Comparison of ENCODE assay signal across 8 cellular contexts in the genomic region with DNA sequence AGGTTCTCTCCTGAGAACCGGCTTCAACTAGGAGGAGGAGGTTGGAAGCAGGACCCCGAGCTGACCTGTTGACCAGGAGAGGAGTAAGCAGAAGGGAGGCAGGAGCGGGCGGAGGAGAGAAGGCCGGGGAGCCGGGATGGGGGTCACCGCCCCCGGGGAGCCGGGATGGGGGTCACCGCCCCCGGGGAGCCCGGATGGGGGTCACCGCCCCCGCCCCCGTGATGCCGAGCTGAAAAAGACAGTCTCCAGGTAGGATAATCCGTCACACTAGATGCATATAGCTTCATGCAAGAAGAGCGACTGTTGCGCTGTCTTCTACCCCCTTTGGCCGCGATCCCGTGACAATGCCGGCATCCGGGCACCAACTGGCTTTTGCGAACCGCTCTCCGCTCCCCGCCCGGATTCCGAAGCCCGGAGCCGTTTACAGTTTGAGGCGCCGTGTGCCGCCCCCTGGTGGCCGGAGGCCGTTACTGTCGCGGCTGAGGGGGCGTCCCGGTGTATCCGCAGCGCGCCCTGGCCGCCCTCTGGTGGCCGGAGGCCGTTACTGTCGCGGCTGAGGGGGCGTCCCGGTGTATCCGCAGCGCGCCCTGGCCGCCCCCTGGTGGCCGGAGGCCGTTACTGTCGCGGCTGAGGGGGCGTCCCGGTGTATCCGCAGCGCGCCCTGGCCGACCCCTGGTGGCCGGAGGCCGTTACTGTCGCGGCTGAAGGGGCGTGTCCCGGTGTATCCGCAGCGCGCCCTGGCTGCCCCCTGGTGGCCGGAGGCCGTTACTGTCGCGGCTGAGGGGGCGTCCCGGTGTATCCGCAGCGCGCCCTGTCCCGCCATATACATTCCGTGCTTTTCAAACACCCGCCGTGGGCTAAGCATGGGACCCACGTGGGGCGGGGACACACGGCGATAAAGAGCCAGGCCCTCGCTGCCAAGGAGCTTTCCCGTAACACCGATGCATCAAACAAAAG.
A peak's percentile ranks its signal among the peaks of the same experiment; 100 is the strongest.
DNase-seq lines count a peak whose midpoint lies in the region; ATAC-seq and TF ChIP-seq lines count a peak whose summit lies in the region.

No MANE protein-coding gene starts in this region.

- H3K4me3 ChIP-seq in CD4-positive, CD25-positive, alpha-beta regulatory T cell (ENCODE audit: low read depth, low read length) = no peak overlapping the region
- no peak overlapping the region for H3K4me3 ChIP-seq in breast epithelium
- H3K4me3 ChIP-seq in ovary = no peak overlapping the region

- no peak overlapping the region for H3K27ac ChIP-seq in CD4-positive, CD25-positive, alpha-beta regulatory T cell (ENCODE audit: insufficient read depth, low read length, poor library complexity, severe bottlenecking)
- peak overlapping the region; percentile 68 to 87 for H3K27ac ChIP-seq in breast epithelium
- H3K27ac ChIP-seq in ovary = no peak overlapping the region

- H3K4me1 Mint-ChIP-seq in CD4-positive, CD25-positive, alpha-beta regulatory T cell = peaks cover 0 to 7% (median 3%) of the 10 kb centered on the region in 4 donors
- H3K4me1 Mint-ChIP-seq in T-helper 17 cell = peaks cover 12% of the 10 kb centered on the region

- no peaks in the 10 kb centered on the region for H3K27me3 ChIP-seq in CD4-positive, CD25-positive, alpha-beta regulatory T cell (ENCODE audit: control insufficient read depth, insufficient read depth, low read length)
- H3K27me3 ChIP-seq in breast epithelium (no peaks in the 10 kb centered on the region), ovary (no peaks in the 10 kb centered on the region)

- H3K27ac Mint-ChIP-seq in CD4-positive, CD25-positive, alpha-beta regulatory T cell = peak overlapping the region in 1 of 3 donors; percentile 68
- peak overlapping the region; percentile 14 for H3K27ac Mint-ChIP-seq in T-helper 17 cell

- no peak for TF ChIP-seq CTCF in breast epithelium (IDR thresholded peaks at IDR 0.05)
- peak in 1 of 3 donors; percentile 11 for TF ChIP-seq CTCF in ovary (IDR thresholded peaks at IDR 0.05)

- H3K9me3 ChIP-seq in CD4-positive, CD25-positive, alpha-beta regulatory T cell (ENCODE audit: control insufficient read depth in 2 of 2, low read length in 2 of 2) = no peaks in the 10 kb centered on the region
- no peaks in the 10 kb centered on the region for H3K9me3 ChIP-seq in T-helper 17 cell (ENCODE audit: control insufficient read depth, low read length, poor library complexity, severe bottlenecking)
- H3K9me3 ChIP-seq in breast epithelium = peaks cover 0 to 7% of the 10 kb centered on the region in 2 donors
- no peaks in the 10 kb centered on the region for H3K9me3 ChIP-seq in ovary

- 62 to 74% (median 65%) methylated on average over 70 to 94 of the region's 94 CpGs for WGBS in ovary, 3 donors

- no peak overlapping the region for H3K4me3 Mint-ChIP-seq in CD4-positive, CD25-positive, alpha-beta regulatory T cell
- H3K4me3 Mint-ChIP-seq in T-helper 17 cell = no peak overlapping the region

- H3K27me3 Mint-ChIP-seq in CD4-positive, CD25-positive, alpha-beta regulatory T cell = no peaks in the 10 kb centered on the region
- no peaks in the 10 kb centered on the region for H3K27me3 Mint-ChIP-seq in T-helper 17 cell

- peak; percentile 7 to 41 (median 20) for DNase-seq in CD4-positive, CD25-positive, alpha-beta regulatory T cell
- peak; percentile 23 to 55 (median 34) for DNase-seq in T-helper 17 cell
- DNase-seq in breast epithelium (ENCODE audit: low spot score in 2 of 2) = no peak
- DNase-seq in ovary = peak in 3 of 5 donors; percentile 18 to 41 (median 28)
- no peak for DNase-seq in posterior cingulate gyrus
- no peak for DNase-seq in NCI-H226
- no peak for DNase-seq in pons (ENCODE audit: low spot score)

- ATAC-seq in CD4-positive, CD25-positive, alpha-beta regulatory T cell (ENCODE audit: low read depth in 2 of 2) = no peak
- ATAC-seq in T-helper 17 cell (peak; percentile 44), HG03159 (IDR thresholded peaks at IDR 0.05; ENCODE audit: unreplicated experiment) (no peak)

- no peak for TF ChIP-seq EP300 in ovary (IDR thresholded peaks at IDR 0.05)

- peaks cover 0 to 3% (median 0%) of the 10 kb centered on the region in 7 donors for H3K9me3 Mint-ChIP-seq in CD4-positive, CD25-positive, alpha-beta regulatory T cell

- TF ChIP-seq POLR2A in breast epithelium (IDR thresholded peaks at IDR 0.05) (no peak), ovary (IDR thresholded peaks at IDR 0.05) (no peak)

- H3K36me3 Mint-ChIP-seq in CD4-positive, CD25-positive, alpha-beta regulatory T cell = peaks cover 26% of the 10 kb centered on the region
- H3K36me3 Mint-ChIP-seq in T-helper 17 cell (ENCODE audit: low read depth) = peaks cover 11% of the 10 kb centered on the region

- intact Hi-C loops in breast epithelium (cut with DNase I; ENCODE audit: low total_unique reads) (no loop called here), ovary (cut with DNase I) (no loop called here), posterior cingulate gyrus (cut with DNase I) (loop anchor here (5.0 kb wide), 1 partner anchor 573 kb away; no protein-coding TSS in a partner anchor)

- no peaks in the 10 kb centered on the region for H3K4me1 ChIP-seq in CD4-positive, CD25-positive, alpha-beta regulatory T cell (ENCODE audit: control insufficient read depth, insufficient read depth, low read length, poor library complexity, severe bottlenecking)
- no peaks in the 10 kb centered on the region for H3K4me1 ChIP-seq in breast epithelium
- peaks cover 4% of the 10 kb centered on the region for H3K4me1 ChIP-seq in ovary (ENCODE audit: insufficient read depth)

- H3K36me3 ChIP-seq in CD4-positive, CD25-positive, alpha-beta regulatory T cell (ENCODE audit: control insufficient read depth, insufficient read depth, low read length) = peaks cover 8% of the 10 kb centered on the region
- H3K36me3 ChIP-seq in breast epithelium (no peaks in the 10 kb centered on the region), ovary (no peaks in the 10 kb centered on the region)

Comparison
In these comparisons a context has a peak if more than half of its experiments do, and no peak if none do; other contexts are left out.
1. DNase-seq: peak in CD4-positive, CD25-positive, alpha-beta regulatory T cell (3 of 3), T-helper 17 cell (3 of 3) and ovary (3 of 5); none in breast epithelium (0 of 2), posterior cingulate gyrus (0 of 10), NCI-H226 (single experiment) and pons (single experiment).
2. H3K27ac ChIP-seq: peak in breast epithelium (2 of 2); none in CD4-positive, CD25-positive, alpha-beta regulatory T cell (single experiment) and ovary (0 of 2).